In the genomic region with DNA sequence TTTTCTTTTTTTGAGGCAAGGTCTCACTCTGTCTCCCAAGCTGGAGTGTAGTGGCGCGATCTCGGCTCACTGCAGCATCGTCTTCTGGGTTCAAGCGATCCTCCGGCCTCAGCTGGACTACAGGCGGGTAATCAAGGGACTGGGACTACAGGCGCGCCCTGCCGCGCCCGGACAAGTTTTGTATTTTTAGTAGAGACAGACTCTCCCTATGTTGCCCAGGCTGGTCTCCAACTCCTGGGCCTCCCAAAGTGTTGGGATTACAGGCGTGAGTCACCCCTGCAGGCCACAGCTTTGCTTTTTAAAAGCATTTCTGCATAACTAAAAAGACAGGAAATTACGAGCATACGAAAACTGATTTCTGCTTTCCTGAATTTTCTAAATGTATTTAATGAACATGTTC, we compare ENCODE assay signal across 9 cellular contexts. TPM values are rescaled to one million over a fixed set of nuclear protein-coding genes. Genes with fewer than 3 reads are reported as not detected.
DNase-seq lines count a peak whose midpoint lies in the region; ATAC-seq, FAIRE-seq and TF ChIP-seq lines count a peak whose summit lies in the region.
"Had no signal": no experiment of that assay in that cellular context is flagged by ENCODE, and none has a peak within 500 bp of the region (broad histone marks: within the 10 kb centered on the region; RNA-seq: fewer than 3 reads in every experiment).

No MANE protein-coding gene starts in this region.

- no peak overlapping the region for H3K4me3 ChIP-seq in OCI-LY1 (ENCODE audit: low read depth, low read length, poor library complexity, severe bottlenecking)
- H3K4me3 ChIP-seq in endothelial cell of umbilical vein (replicated peaks in 1 of 3; ENCODE audit: insufficient read depth in 1 of 3, low read depth in 1 of 3, low read length in 3 of 3) = no peak overlapping the region
- H3K4me3 ChIP-seq in osteoblast (ENCODE audit: insufficient read depth, low read length) = no peak overlapping the region

- BruUV-seq in endothelial cell of umbilical vein (replicated peaks; lab: Mats Ljungman, UMichigan) = no TSS peak

- H3K79me2 ChIP-seq in OCI-LY1 (ENCODE audit: insufficient read depth, low read length) (no peaks in the 10 kb centered on the region), endothelial cell of umbilical vein (ENCODE audit: control insufficient read depth, insufficient read depth, low read length) (peaks cover 2% of the 10 kb centered on the region), osteoblast (ENCODE audit: insufficient read depth, low read length) (peaks cover 3% of the 10 kb centered on the region)

- peak; percentile 82 for DNase-seq in EH (ENCODE audit: low read depth)
- no peak for DNase-seq in endothelial cell of umbilical vein (ENCODE audit: low read depth, low spot score)
- no peak for DNase-seq in osteoblast (ENCODE audit: insufficient read length, low spot score, missing footprints)
- DNase-seq in stimulated activated CD8-positive, alpha-beta memory T cell treated with anti-CD3 and anti-CD28 coated beads, Interleukin-4, amount 100 ng/mL, for 48 hours = no peak

- no peak for FAIRE-seq in endothelial cell of umbilical vein (lab: Jason Lieb, UNC)
- FAIRE-seq: endometrium had no signal

- H3F3A ChIP-seq in OCI-LY1 (ENCODE audit: insufficient read depth, low read length) = no peaks in the 10 kb centered on the region

- no peaks in the 10 kb centered on the region for H3K9me2 ChIP-seq in OCI-LY1 (ENCODE audit: low read depth, low read length)

- no peaks in the 10 kb centered on the region for H3K9me3 ChIP-seq in OCI-LY1 (ENCODE audit: low read length)
- no peaks in the 10 kb centered on the region for H3K9me3 ChIP-seq in endothelial cell of umbilical vein (replicated peaks; ENCODE audit: control insufficient read depth, insufficient read depth, low read length)
- H3K9me3 ChIP-seq in osteoblast (ENCODE audit: low read depth, low read length) = no peaks in the 10 kb centered on the region

- H3K27ac ChIP-seq in OCI-LY1 (ENCODE audit: low read depth, low read length, poor library complexity, severe bottlenecking) (no peak overlapping the region), endothelial cell of umbilical vein (ENCODE audit: insufficient read depth, low read depth, low read length) (no peak overlapping the region), osteoblast (ENCODE audit: low read depth, low read length) (no peak overlapping the region)

- CTCF ChIA-PET in endothelial cell of umbilical vein (lab: Charles Lee) = interaction anchor here (1.1 to 2.5 kb wide), 7 partner anchors 8 to 90 kb away, joined by 3 to 21 read pairs (median 9); no protein-coding TSS in a partner anchor

- POLR2A ChIA-PET in endothelial cell of umbilical vein (lab: Charles Lee) = interaction anchor here (0.7 to 1.7 kb wide), 2 partner anchors 28 to 260 kb away, joined by 3 to 4 read pairs; partner anchors contain the start of genes CABYR and IMPACT

- H3K36me3 ChIP-seq in OCI-LY1 (ENCODE audit: insufficient read depth, low read length) (no peaks in the 10 kb centered on the region), endothelial cell of umbilical vein (ENCODE audit: control insufficient read depth in 2 of 2, extremely low read depth in 1 of 2, insufficient read depth in 2 of 2, low read length in 2 of 2) (no peaks in the 10 kb centered on the region), osteoblast (ENCODE audit: insufficient read depth, low read length) (no peaks in the 10 kb centered on the region)

- TF ChIP-seq CTCF in OCI-LY1 (IDR thresholded peaks at IDR 0.05; ENCODE audit: low read length) = no peak
- no peak for TF ChIP-seq CTCF in endothelial cell of umbilical vein (IDR thresholded peaks at IDR 0.05; ENCODE audit: extremely low read depth in 1 of 2, insufficient read depth in 1 of 2, low read depth in 1 of 2, low read length in 2 of 2)
- no peak for TF ChIP-seq CTCF in osteoblast (IDR thresholded peaks at IDR 0.05; ENCODE audit: extremely low read depth, low read depth, low read length)

- H4K20me1 ChIP-seq in OCI-LY1 (ENCODE audit: insufficient read depth, low read length) (no peaks in the 10 kb centered on the region), endothelial cell of umbilical vein (replicated peaks; ENCODE audit: control insufficient read depth, extremely low read depth, insufficient read depth, low read length) (no peaks in the 10 kb centered on the region), osteoblast (ENCODE audit: insufficient read depth, low read length) (no peaks in the 10 kb centered on the region)

- H3K4me2 ChIP-seq in OCI-LY1 (ENCODE audit: low read length) (peak overlapping the region; percentile 91; the same call in 1 of the 2 replicates), endothelial cell of umbilical vein (ENCODE audit: insufficient read depth, low read length) (peak overlapping the region; percentile 60), osteoblast (ENCODE audit: insufficient read depth, low read length) (peak overlapping the region; percentile 98)

- dilution Hi-C loops in endothelial cell of umbilical vein (cut with MboI; ENCODE audit: extremely low pct_ligation_motif_present, low sequenced_read_pairs) = no loop called here

- no peaks in the 10 kb centered on the region for H3K9me1 ChIP-seq in endothelial cell of umbilical vein (replicated peaks; ENCODE audit: control insufficient read depth, extremely low read depth, insufficient read depth, low read length)

- H3K4me1 ChIP-seq in OCI-LY1 (ENCODE audit: insufficient read depth, low read length, severe bottlenecking) (peaks cover 13% of the 10 kb centered on the region), endothelial cell of umbilical vein (ENCODE audit: control insufficient read depth, extremely low read depth, insufficient read depth, low read length) (peaks cover 10% of the 10 kb centered on the region), osteoblast (ENCODE audit: insufficient read depth, low read length) (peaks cover 17% of the 10 kb centered on the region)

- no peak for ATAC-seq in GM21529 (IDR thresholded peaks at IDR 0.05; ENCODE audit: unreplicated experiment)
- no peak for ATAC-seq in HG02588 (IDR thresholded peaks at IDR 0.05; ENCODE audit: unreplicated experiment)
- ATAC-seq in GM18868 (IDR thresholded peaks at IDR 0.05; ENCODE audit: unreplicated experiment) = no peak

- no peak overlapping the region for H2AFZ ChIP-seq in OCI-LY1 (ENCODE audit: low read length)
- peak overlapping the region; percentile 71 for H2AFZ ChIP-seq in endothelial cell of umbilical vein (ENCODE audit: low read depth, low read length)
- H2AFZ ChIP-seq in osteoblast (ENCODE audit: low read length) = no peak overlapping the region

- H3K9ac ChIP-seq in OCI-LY1 (ENCODE audit: low read length) = no peak overlapping the region
- no peak overlapping the region for H3K9ac ChIP-seq in endothelial cell of umbilical vein (replicated peaks; ENCODE audit: extremely low read depth, insufficient read depth, low read length)

- intact Hi-C loops in endothelial cell of umbilical vein (cut with micrococcal nuclease) = loop anchor here (5.0 kb wide), 1 partner anchor 126 kb away; no protein-coding TSS in a partner anchor

- H3K27me3 ChIP-seq in OCI-LY1 (ENCODE audit: insufficient read depth, low read length) (no peaks in the 10 kb centered on the region), endothelial cell of umbilical vein (ENCODE audit: control insufficient read depth in 2 of 2, insufficient read depth in 2 of 2, low read length in 2 of 2) (no peaks in the 10 kb centered on the region), osteoblast (ENCODE audit: insufficient read depth, low read length) (no peaks in the 10 kb centered on the region)

- TF ChIP-seq POLR2A in endothelial cell of umbilical vein (IDR thresholded peaks at IDR 0.05; ENCODE audit: low read depth, low read length) = no peak

TF ChIP-seq in endothelial cell of umbilical vein, 7 proteins besides CTCF, POLR2A, EP300 and RAD21:
- TF ChIP-seq, protein P1, sequence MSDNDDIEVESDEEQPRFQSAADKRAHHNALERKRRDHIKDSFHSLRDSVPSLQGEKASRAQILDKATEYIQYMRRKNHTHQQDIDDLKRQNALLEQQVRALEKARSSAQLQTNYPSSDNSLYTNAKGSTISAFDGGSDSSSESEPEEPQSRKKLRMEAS (IDR thresholded peaks at IDR 0.05; ENCODE audit: insufficient read depth, insufficient read length) = no peak
- TF ChIP-seq JUN (IDR thresholded peaks at IDR 0.05; ENCODE audit: borderline replicate concordance, insufficient read depth, insufficient read length, low read depth) = no peak
- no peak for TF ChIP-seq GATA2 (IDR thresholded peaks at IDR 0.05; ENCODE audit: insufficient read depth, insufficient read length, low read depth, low read length)
- no peak for TF ChIP-seq POLR2AphosphoS5 (IDR thresholded peaks at IDR 0.05; ENCODE audit: insufficient read depth, low read depth, low read length)
- TF ChIP-seq FOS (IDR thresholded peaks at IDR 0.05; ENCODE audit: borderline replicate concordance, insufficient read depth, low read length) = no peak
- TF ChIP-seq MYC (IDR thresholded peaks at IDR 0.05; ENCODE audit: low read depth, low read length) = no peak
- TF ChIP-seq EZH2 (IDR thresholded peaks at IDR 0.05; ENCODE audit: borderline replicate concordance, low read depth, low read length, severe bottlenecking) = no peak

RNA-seq across cellular contexts. Expression of gene OSBPL1A, which starts 0.9 kb away (rescaled TPM):
- 12.7 and 16.5 TPM in 2 replicates for total RNA-seq in endothelial cell of umbilical vein
- 6.1 and 6.4 TPM in 2 replicates for polyA plus RNA-seq in endothelial cell of umbilical vein
- polyA plus RNA-seq in endothelial cell of umbilical vein (2011; cell fraction: cytosol; rRNA removed) = 8.6 and 9.8 TPM in 2 replicates
- 10.0 and 14.6 TPM in 2 replicates for polyA plus RNA-seq in endothelial cell of umbilical vein (2011; cell fraction: nucleus; rRNA removed)
- polyA plus RNA-seq in endothelial cell of umbilical vein (2012) = 14.4 and 16.6 TPM in 2 replicates
- polyA minus RNA-seq in endothelial cell of umbilical vein = 14.9 and 18.5 TPM in 2 replicates
- 12.7 TPM for polyA minus RNA-seq in endothelial cell of umbilical vein (2011; cell fraction: cytosol; rRNA and poly(A)+ RNA removed)
- 10.4 and 11.8 TPM in 2 replicates for polyA minus RNA-seq in endothelial cell of umbilical vein (2011; cell fraction: nucleus; rRNA and poly(A)+ RNA removed)
- 51.8 and 53.3 TPM in 2 replicates for total RNA-seq in osteoblast

RNA-seq across cellular contexts. Expression of gene IMPACT, which starts 28.0 kb away (rescaled TPM):
- total RNA-seq in endothelial cell of umbilical vein = 28.4 and 28.6 TPM in 2 replicates
- polyA plus RNA-seq in endothelial cell of umbilical vein = 12.5 and 15.4 TPM in 2 replicates
- 11.7 and 12.6 TPM in 2 replicates for polyA plus RNA-seq in endothelial cell of umbilical vein (2011; cell fraction: cytosol; rRNA removed)
- 10.9 and 16.1 TPM in 2 replicates for polyA plus RNA-seq in endothelial cell of umbilical vein (2011; cell fraction: nucleus; rRNA removed)
- polyA plus RNA-seq in endothelial cell of umbilical vein (2012) = 25.1 and 36.5 TPM in 2 replicates
- 13.9 and 15.2 TPM in 2 replicates for polyA minus RNA-seq in endothelial cell of umbilical vein
- polyA minus RNA-seq in endothelial cell of umbilical vein (2011; cell fraction: cytosol; rRNA and poly(A)+ RNA removed) = 5.5 TPM
- 6.2 and 8.5 TPM in 2 replicates for polyA minus RNA-seq in endothelial cell of umbilical vein (2011; cell fraction: nucleus; rRNA and poly(A)+ RNA removed)
- 32.4 and 34.7 TPM in 2 replicates for total RNA-seq in osteoblast
